In the genomic region with DNA sequence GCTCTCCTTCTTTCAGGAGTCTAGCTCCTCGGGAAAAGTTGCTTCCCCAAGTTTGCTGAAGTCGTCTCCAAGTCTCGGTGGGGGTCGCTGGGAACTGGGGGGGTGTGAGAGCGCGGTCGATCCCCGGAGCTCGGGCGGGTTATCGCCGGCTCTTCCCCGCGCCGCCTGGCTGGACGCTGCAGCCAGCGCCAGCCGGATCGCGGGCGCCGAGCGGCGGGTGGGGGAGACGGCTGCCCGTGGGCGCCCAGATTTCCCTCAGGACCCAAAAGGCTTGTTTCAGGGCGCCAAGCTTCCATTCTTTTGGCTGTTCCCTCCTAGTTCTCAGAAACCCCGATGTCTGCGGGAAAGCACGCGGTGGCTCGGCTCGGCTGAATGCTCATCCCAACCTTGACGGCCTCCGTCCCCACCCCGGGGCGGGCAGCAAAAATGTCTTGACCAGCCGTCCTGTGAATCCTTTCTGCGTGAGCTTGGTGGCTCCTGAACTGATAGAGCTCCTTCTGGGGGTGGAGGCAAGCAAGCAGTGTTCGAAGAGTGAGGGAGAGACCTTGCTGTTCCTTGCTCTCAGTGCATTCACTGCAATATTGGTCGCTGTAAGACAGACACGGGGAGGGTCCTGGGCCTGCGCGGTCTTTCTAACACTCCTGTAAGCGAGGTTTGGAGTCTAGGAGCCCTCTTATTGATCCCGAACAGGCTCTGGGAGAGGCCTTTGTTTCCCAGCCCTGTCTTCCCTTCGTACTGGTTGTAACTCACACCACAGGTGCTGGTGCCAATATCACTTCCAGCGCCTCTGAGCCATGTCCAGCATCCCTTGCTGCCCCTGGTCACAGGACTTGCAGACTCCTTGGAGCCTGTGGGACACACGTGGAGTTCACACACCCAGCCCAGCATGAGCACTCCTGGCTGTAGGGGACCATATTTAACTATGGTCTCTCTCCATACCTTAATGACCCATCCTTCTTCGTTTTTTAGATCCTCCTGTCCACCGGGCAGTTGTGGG, we compare ENCODE assay signal across 8 cellular contexts. TPM values are rescaled to one million over a fixed set of nuclear protein-coding genes. Genes with fewer than 3 reads are reported as not detected.
DNase-seq lines count a peak whose midpoint lies in the region; ATAC-seq, FAIRE-seq and TF ChIP-seq lines count a peak whose summit lies in the region.

No MANE protein-coding gene starts in this region.

- peak overlapping the region; percentile 98 for H3K4me3 ChIP-seq in ACC112 (ENCODE audit: low read depth, low read length)
- H3K4me3 ChIP-seq in astrocyte (ENCODE audit: insufficient read depth, low read depth, low read length) = peak overlapping the region; percentile 54
- peak overlapping the region; percentile 71 for H3K4me3 ChIP-seq in iPS-18c (ENCODE audit: insufficient read depth, low read depth, low read length)
- peak overlapping the region; percentile 44 to 69 (median 57) for H3K4me3 ChIP-seq in skin epidermis

- peaks cover 78% of the 10 kb centered on the region for H3K27me3 Mint-ChIP-seq in astrocyte (ENCODE audit: low read depth, unreplicated experiment)

- H3K27ac ChIP-seq in ACC112 (ENCODE audit: low read depth, low read length) (peak overlapping the region; percentile 73), astrocyte (ENCODE audit: low read depth, low read length) (no peak overlapping the region), skin epidermis (peak overlapping the region in 19 of 21 experiments; percentile 20 to 94 (median 73))

- peaks cover under 1% of the 10 kb centered on the region for H3K36me3 Mint-ChIP-seq in astrocyte (ENCODE audit: low read depth, unreplicated experiment)

- peaks cover 8% of the 10 kb centered on the region for H3K4me1 Mint-ChIP-seq in astrocyte (ENCODE audit: low read depth, unreplicated experiment)

- H3K79me2 ChIP-seq in ACC112 (ENCODE audit: control insufficient read depth, insufficient read depth, low read length, unreplicated experiment) = peaks cover 67% of the 10 kb centered on the region
- no peaks in the 10 kb centered on the region for H3K79me2 ChIP-seq in astrocyte (ENCODE audit: insufficient read depth, low read length)

- DNase-seq in HEK293T (ENCODE audit: extremely low spot score) = peak; percentile 33
- DNase-seq in astrocyte (ENCODE audit: low read depth) = no peak
- DNase-seq in NAMALWA (ENCODE audit: low spot score) = no peak

- TF ChIP-seq CTCF in astrocyte (IDR thresholded peaks at IDR 0.05; ENCODE audit: insufficient read depth, low read depth, low read length) = no peak

- POLR2A ChIA-PET in HEK293T (lab: Yijun Ruan, JAX) = interaction anchor here (1.0 to 1.2 kb wide), 2 partner anchors 16 to 23 kb away, joined by 3 read pairs; no protein-coding TSS in a partner anchor

- H3K4me3 Mint-ChIP-seq in astrocyte (ENCODE audit: unreplicated experiment) = peak overlapping the region; percentile 83

- no peak for ATAC-seq in GM21619 (IDR thresholded peaks at IDR 0.05; ENCODE audit: unreplicated experiment)
- no peak for ATAC-seq in HG02885 (IDR thresholded peaks at IDR 0.05; ENCODE audit: poor library complexity, unreplicated experiment)

- CTCF ChIA-PET in HEK293T (lab: Yijun Ruan, JAX) = interaction anchor here (1.0 to 1.7 kb wide), 2 partner anchors 165 to 200 kb away, joined by 3 to 4 read pairs; no protein-coding TSS in a partner anchor

- no peak overlapping the region for H3K27ac Mint-ChIP-seq in astrocyte (ENCODE audit: unreplicated experiment)

- peak overlapping the region; percentile 18 for H3K9ac ChIP-seq in astrocyte (ENCODE audit: low read length)

- H3K36me3 ChIP-seq in ACC112 (ENCODE audit: insufficient read depth, low read length) (peaks cover 27% of the 10 kb centered on the region), astrocyte (ENCODE audit: insufficient read depth, low read length) (no peaks in the 10 kb centered on the region)

- no peaks in the 10 kb centered on the region for H3K9me3 Mint-ChIP-seq in astrocyte (ENCODE audit: unreplicated experiment)

- FAIRE-seq in astrocyte (lab: Jason Lieb, UNC) = no peak

- no peaks in the 10 kb centered on the region for H3K27me3 ChIP-seq in ACC112 (ENCODE audit: insufficient read depth, low read length)
- H3K27me3 ChIP-seq in astrocyte (ENCODE audit: insufficient read depth, low read length) = peaks cover 57% of the 10 kb centered on the region

- no peaks in the 10 kb centered on the region for H4K20me1 ChIP-seq in astrocyte (ENCODE audit: insufficient read depth, low read length)

- no peaks in the 10 kb centered on the region for H3K9me3 ChIP-seq in astrocyte (ENCODE audit: insufficient read depth, low read depth, low read length)
- H3K9me3 ChIP-seq in iPS-18c (ENCODE audit: control insufficient read depth, insufficient read depth, low read length) = peaks cover 2% of the 10 kb centered on the region

- H3K4me1 ChIP-seq in ACC112 (ENCODE audit: control insufficient read depth, insufficient read depth, low read length, unreplicated experiment) (peaks cover 19% of the 10 kb centered on the region), astrocyte (ENCODE audit: insufficient read depth, low read length) (no peaks in the 10 kb centered on the region)

- H3K4me2 ChIP-seq in astrocyte (ENCODE audit: low read length) = peak overlapping the region; percentile 90

- H2AFZ ChIP-seq in ACC112 (ENCODE audit: low read length, unreplicated experiment) (peak overlapping the region; percentile 57), astrocyte (ENCODE audit: low read depth, low read length) (peak overlapping the region; percentile 66)

TF ChIP-seq in HEK293T, 16 proteins besides CTCF, POLR2A, EP300 and RAD21:
- TF ChIP-seq L3MBTL2 (conservative IDR thresholded peaks at IDR 0.05) = peak; percentile 67
- TF ChIP-seq, protein P1, sequence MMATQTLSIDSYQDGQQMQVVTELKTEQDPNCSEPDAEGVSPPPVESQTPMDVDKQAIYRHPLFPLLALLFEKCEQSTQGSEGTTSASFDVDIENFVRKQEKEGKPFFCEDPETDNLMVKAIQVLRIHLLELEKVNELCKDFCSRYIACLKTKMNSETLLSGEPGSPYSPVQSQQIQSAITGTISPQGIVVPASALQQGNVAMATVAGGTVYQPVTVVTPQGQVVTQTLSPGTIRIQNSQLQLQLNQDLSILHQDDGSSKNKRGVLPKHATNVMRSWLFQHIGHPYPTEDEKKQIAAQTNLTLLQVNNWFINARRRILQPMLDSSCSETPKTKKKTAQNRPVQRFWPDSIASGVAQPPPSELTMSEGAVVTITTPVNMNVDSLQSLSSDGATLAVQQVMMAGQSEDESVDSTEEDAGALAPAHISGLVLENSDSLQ (IDR thresholded peaks at IDR 0.05) = no peak

RNA-seq across cellular contexts. Expression of a gene that starts 1.8 kb away (rescaled TPM):
- total RNA-seq in astrocyte = 0.36 and 0.50 TPM in 2 replicates
